In the genomic region with DNA sequence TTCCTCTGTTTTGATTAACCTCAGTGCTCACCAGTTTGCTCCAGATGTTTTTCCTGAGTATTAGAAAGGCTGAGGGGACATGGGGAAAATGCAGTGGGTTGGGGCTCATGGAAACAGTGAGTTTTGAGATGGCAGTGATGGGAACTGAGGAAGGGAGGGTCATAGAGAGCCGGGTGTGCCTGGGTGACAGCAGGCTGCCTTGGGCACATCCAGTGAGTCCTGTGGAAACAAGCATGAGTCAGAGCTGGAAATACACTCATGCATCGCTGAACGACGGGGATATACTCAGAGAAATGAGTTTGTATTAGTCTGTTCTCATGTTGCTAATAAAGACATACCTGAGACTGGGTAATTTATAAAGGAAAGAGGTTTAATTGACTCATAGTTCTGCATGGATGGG, we compare ENCODE assay signal across 1 cellular context.
TF ChIP-seq lines count a peak whose summit lies in the region.

No MANE protein-coding gene starts in this region.

TF ChIP-seq in WTC11, 78 proteins besides CTCF, POLR2A, EP300 and RAD21 (continued from another document):
- TF ChIP-seq, protein P1, sequence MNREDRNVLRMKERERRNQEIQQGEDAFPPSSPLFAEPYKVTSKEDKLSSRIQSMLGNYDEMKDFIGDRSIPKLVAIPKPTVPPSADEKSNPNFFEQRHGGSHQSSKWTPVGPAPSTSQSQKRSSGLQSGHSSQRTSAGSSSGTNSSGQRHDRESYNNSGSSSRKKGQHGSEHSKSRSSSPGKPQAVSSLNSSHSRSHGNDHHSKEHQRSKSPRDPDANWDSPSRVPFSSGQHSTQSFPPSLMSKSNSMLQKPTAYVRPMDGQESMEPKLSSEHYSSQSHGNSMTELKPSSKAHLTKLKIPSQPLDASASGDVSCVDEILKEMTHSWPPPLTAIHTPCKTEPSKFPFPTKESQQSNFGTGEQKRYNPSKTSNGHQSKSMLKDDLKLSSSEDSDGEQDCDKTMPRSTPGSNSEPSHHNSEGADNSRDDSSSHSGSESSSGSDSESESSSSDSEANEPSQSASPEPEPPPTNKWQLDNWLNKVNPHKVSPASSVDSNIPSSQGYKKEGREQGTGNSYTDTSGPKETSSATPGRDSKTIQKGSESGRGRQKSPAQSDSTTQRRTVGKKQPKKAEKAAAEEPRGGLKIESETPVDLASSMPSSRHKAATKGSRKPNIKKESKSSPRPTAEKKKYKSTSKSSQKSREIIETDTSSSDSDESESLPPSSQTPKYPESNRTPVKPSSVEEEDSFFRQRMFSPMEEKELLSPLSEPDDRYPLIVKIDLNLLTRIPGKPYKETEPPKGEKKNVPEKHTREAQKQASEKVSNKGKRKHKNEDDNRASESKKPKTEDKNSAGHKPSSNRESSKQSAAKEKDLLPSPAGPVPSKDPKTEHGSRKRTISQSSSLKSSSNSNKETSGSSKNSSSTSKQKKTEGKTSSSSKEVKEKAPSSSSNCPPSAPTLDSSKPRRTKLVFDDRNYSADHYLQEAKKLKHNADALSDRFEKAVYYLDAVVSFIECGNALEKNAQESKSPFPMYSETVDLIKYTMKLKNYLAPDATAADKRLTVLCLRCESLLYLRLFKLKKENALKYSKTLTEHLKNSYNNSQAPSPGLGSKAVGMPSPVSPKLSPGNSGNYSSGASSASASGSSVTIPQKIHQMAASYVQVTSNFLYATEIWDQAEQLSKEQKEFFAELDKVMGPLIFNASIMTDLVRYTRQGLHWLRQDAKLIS (CRISPR knock-in tag; IDR thresholded peaks at IDR 0.05; ENCODE audit: borderline replicate concordance) = no peak
